ENCODE assay signal across 19 cellular contexts in genomic region chr4:86536166-86536565, GRCh38. TPM values are rescaled to one million over a fixed set of nuclear protein-coding genes. Genes with fewer than 3 reads are reported as not detected.
"Had no signal": no experiment of that assay in that cellular context is flagged by ENCODE, and none has a peak within 500 bp of the region (broad histone marks: within the 10 kb centered on the region; RNA-seq: fewer than 3 reads in every experiment).

No MANE protein-coding gene starts in this region.

- H3K36me3 Mint-ChIP-seq: naive thymus-derived CD8-positive, alpha-beta T cell had no signal

- H3K27me3 ChIP-seq: gastrocnemius medialis, ovary, right atrium auricular region, tibial artery, upper lobe of left lung, uterus had no signal

- DNase-seq: effector CD4-positive, alpha-beta T cell; endodermal cell; gastrocnemius medialis; heart right ventricle; hypothalamus; islet precursor cell; mucosa of descending colon; naive thymus-derived CD8-positive, alpha-beta T cell; ovary; small intestine; stimulated activated CD4-positive, alpha-beta T cell treated with anti-CD3 and anti-CD28 coated beads, Interleukin-12 subunit alpha, Interleukin-12 subunit beta, amount 100 ng/mL, for 4 hours; stimulated activated naive CD4-positive, alpha-beta T cell; tibial artery; upper lobe of left lung; uterus had no signal

- H3K4me1 ChIP-seq: gastrocnemius medialis, right atrium auricular region, upper lobe of left lung, uterus had no signal

- ATAC-seq: gastrocnemius medialis; heart right ventricle; left lobe of liver; mucosa of descending colon; naive thymus-derived CD8-positive, alpha-beta T cell had no signal

- H3K27ac ChIP-seq: coronary artery, gastrocnemius medialis, heart right ventricle, ovary, right atrium auricular region, tibial artery, upper lobe of left lung, uterus had no signal

- H3K27ac Mint-ChIP-seq: endodermal cell; naive thymus-derived CD8-positive, alpha-beta T cell had no signal

- H3K36me3 ChIP-seq: gastrocnemius medialis, heart right ventricle, ovary, right atrium auricular region, tibial artery, upper lobe of left lung, uterus had no signal

- H3K4me3 ChIP-seq: coronary artery, gastrocnemius medialis, heart right ventricle, mucosa of descending colon, ovary, right atrium auricular region, tibial artery, upper lobe of left lung, uterus had no signal

- H3K9me3 Mint-ChIP-seq: naive thymus-derived CD8-positive, alpha-beta T cell had no signal

- H3K4me1 Mint-ChIP-seq: naive thymus-derived CD8-positive, alpha-beta T cell had no signal

- H3K9me3 ChIP-seq: gastrocnemius medialis, heart right ventricle, mucosa of descending colon, ovary, right atrium auricular region, tibial artery, upper lobe of left lung, uterus had no signal

- H3K4me3 Mint-ChIP-seq: endodermal cell; naive thymus-derived CD8-positive, alpha-beta T cell; neural crest cell had no signal

RNA-seq across cellular contexts. Expression of gene PTPN13, which starts 57.9 kb away (rescaled TPM):
- total RNA-seq: naive thymus-derived CD8-positive, alpha-beta T cell had no signal
